9 cellular contexts compared by ENCODE assay signal in the genomic region with DNA sequence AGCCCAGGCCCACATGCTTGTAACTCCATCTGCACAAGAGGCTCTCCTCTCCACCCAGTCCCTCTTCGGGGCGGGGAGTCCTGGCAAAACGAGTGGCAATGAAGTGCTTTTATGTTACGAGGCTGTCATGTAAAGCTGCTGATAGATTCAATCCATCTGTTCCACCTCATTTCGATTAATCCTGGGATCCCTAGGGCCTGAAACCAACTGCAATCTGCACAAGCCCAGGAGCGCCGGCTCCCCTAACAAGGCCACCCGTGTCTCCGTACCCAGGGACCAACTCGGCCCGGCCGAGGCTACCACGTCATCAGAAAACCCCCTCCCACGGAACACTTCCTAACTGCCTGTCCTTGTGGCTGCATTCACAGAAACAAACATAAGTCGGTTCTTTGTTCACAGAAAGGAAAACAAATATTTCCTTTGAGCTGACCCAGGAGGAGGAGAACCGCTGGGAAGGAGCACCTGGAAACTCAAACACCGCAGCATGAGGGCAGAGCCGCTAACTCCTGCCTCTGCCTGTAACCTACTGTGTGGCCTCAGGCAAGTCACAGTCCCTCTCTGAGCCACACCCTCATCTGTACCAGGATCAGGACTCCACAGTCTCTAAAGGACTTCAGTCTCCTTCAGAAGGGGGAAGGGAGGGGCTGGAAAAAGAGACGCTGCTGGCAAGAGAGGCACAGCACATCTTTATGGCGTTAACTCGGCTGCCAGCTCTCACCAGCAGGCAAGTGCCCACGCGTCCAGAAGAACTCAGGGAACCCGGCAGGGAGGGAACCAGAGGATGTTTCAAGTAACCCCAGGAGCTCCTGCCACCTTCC. TPM values are rescaled to one million over a fixed set of nuclear protein-coding genes. Genes with fewer than 3 reads are reported as not detected.
A peak's percentile ranks its signal among the peaks of the same experiment; 100 is the strongest.
DNase-seq lines count a peak whose midpoint lies in the region; ATAC-seq lines count a peak whose summit lies in the region.
"Had no signal": no experiment of that assay in that cellular context is flagged by ENCODE, and none has a peak within 500 bp of the region (broad histone marks: within the 10 kb centered on the region; RNA-seq: fewer than 3 reads in every experiment).

No MANE protein-coding gene starts in this region.

- H3K36me3 ChIP-seq in muscle layer of duodenum (ENCODE audit: control insufficient read depth in 1 of 2, insufficient read depth in 2 of 2, low read length in 2 of 2): no peaks in the 10 kb centered on the region

- peak overlapping the region; percentile 94 for H3K4me3 Mint-ChIP-seq in activated T-helper 17 cell treated with anti-CD3 and anti-CD28 coated beads, Interleukin-2, amount 50 U/mL, for 72 hours

- peaks cover 22% of the 10 kb centered on the region for H3K36me3 Mint-ChIP-seq in activated T-helper 17 cell treated with anti-CD3 and anti-CD28 coated beads, Interleukin-2, amount 50 U/mL, for 72 hours (ENCODE audit: low read depth)

- H3K4me1 Mint-ChIP-seq in activated T-helper 17 cell treated with anti-CD3 and anti-CD28 coated beads, Interleukin-2, amount 50 U/mL, for 72 hours: peaks cover 75% of the 10 kb centered on the region

- H3K27me3 Mint-ChIP-seq in activated T-helper 17 cell treated with anti-CD3 and anti-CD28 coated beads, Interleukin-2, amount 50 U/mL, for 72 hours: no peaks in the 10 kb centered on the region

- H3K9me3 ChIP-seq in muscle layer of duodenum (ENCODE audit: control insufficient read depth in 1 of 2, low read length in 2 of 2): no peaks in the 10 kb centered on the region

- peak overlapping the region; percentile 23 for H3K27ac ChIP-seq in muscle layer of duodenum (ENCODE audit: low read length)

- ATAC-seq in activated T-helper 17 cell treated with anti-CD3 and anti-CD28 coated beads, Interleukin-2, amount 50 U/mL, for 72 hours (replicated peaks): peak; percentile 46
- no peak for ATAC-seq in HG02840 (IDR thresholded peaks at IDR 0.05; ENCODE audit: low FRiP score, unreplicated experiment)

- DNase-seq in COLO668 (lab: John Stamatoyannopoulos, UW; ENCODE audit: unreplicated experiment) (peak; percentile 75), NCI-H1694 treated with DMSO at 0.1 percent for 48 hours (lab: John Stamatoyannopoulos, UW) (peak; percentile 97), glomerular visceral epithelial cell (ENCODE audit: extremely low spot score) (no peak), NCI-H1436 (lab: John Stamatoyannopoulos, UW) (no peak)
- no peak for DNase-seq in activated CD4-positive, CD25-positive, alpha-beta regulatory T cell (lab: John Stamatoyannopoulos, UW)
- DNase-seq: NCI-H1048 had no signal

- H3K4me1 ChIP-seq in muscle layer of duodenum (ENCODE audit: control insufficient read depth in 1 of 2, insufficient read depth in 2 of 2, low read length in 2 of 2): peaks cover 12 to 14% of the 10 kb centered on the region in 2 donors

- H3K9me3 Mint-ChIP-seq in activated T-helper 17 cell treated with anti-CD3 and anti-CD28 coated beads, Interleukin-2, amount 50 U/mL, for 72 hours: no peaks in the 10 kb centered on the region

- H3K27ac Mint-ChIP-seq in activated T-helper 17 cell treated with anti-CD3 and anti-CD28 coated beads, Interleukin-2, amount 50 U/mL, for 72 hours: peak overlapping the region; percentile 91

- H3K27me3 ChIP-seq in muscle layer of duodenum (ENCODE audit: low read depth, low read length): no peaks in the 10 kb centered on the region

- H3K4me3 ChIP-seq in muscle layer of duodenum (ENCODE audit: low read depth in 1 of 2, low read length in 2 of 2): no peak overlapping the region

RNA-seq across cellular contexts. Expression of gene CCDC88C, which starts 47.8 kb away (rescaled TPM):
- total RNA-seq in activated T-helper 17 cell treated with anti-CD3 and anti-CD28 coated beads, Interleukin-2, amount 50 U/mL, for 72 hours: 100 to 1,000 TPM; 143 to 172 TPM

Comparison
In these comparisons a context has a peak if more than half of its experiments do, and no peak if none do; other contexts are left out.
1. DNase-seq: peak in COLO668 (single experiment) and NCI-H1694 treated with DMSO at 0.1 percent for 48 hours (single experiment); none in glomerular visceral epithelial cell (single experiment), NCI-H1436 (single experiment) and activated CD4-positive, CD25-positive, alpha-beta regulatory T cell (0 of 4).